ENCODE assay signal across 1 cellular context in the genomic region with DNA sequence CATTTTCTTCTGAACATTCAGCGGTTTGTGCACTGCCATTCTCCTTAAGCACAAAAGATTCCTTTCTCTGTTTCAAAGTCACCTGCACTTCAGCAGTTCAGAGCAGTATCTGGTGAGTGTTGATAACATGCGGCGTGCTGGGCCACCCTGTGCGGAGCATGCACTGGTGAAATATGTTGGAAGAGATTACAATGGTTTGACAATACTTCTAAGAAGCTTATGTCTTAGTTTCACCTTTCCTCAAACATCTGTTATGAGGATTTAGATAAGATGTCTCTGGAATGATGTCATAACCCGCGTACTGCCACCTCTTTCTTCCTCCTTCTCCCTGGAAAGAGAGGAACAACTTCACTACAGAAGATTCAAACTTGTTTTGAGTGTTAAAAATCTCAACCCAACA.
TF ChIP-seq lines count a peak whose summit lies in the region.

No MANE protein-coding gene starts in this region.

TF ChIP-seq in K562, 482 proteins besides CTCF, POLR2A, EP300 and RAD21 (continued from another document):
- TF ChIP-seq FOXJ3 (CRISPR knock-in tag; IDR thresholded peaks at IDR 0.05), result no peak
- no peak for TF ChIP-seq GTF2F1 (IDR thresholded peaks at IDR 0.05; ENCODE audit: low read depth, low read length)
- TF ChIP-seq, protein P1, sequence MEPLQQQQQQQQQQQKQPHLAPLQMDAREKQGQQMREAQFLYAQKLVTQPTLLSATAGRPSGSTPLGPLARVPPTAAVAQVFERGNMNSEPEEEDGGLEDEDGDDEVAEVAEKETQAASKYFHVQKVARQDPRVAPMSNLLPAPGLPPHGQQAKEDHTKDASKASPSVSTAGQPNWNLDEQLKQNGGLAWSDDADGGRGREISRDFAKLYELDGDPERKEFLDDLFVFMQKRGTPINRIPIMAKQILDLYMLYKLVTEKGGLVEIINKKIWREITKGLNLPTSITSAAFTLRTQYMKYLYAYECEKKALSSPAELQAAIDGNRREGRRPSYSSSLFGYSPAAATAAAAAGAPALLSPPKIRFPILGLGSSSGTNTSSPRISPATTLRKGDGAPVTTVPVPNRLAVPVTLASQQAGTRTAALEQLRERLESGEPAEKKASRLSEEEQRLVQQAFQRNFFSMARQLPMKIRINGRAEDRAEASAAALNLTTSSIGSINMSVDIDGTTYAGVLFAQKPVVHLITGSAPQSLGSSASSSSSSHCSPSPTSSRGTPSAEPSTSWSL (CRISPR knock-in tag; IDR thresholded peaks at IDR 0.05; ENCODE audit: borderline replicate concordance), result no peak
- TF ChIP-seq HDAC1 (IDR thresholded peaks at IDR 0.05), result no peak
- TF ChIP-seq TCF3 (CRISPR knock-in tag; IDR thresholded peaks at IDR 0.05), result peak; percentile 80
- TF ChIP-seq STAT5A (IDR thresholded peaks at IDR 0.05; ENCODE audit: borderline replicate concordance, low read length), result peak; percentile 75
- TF ChIP-seq BHLHE40 (IDR thresholded peaks at IDR 0.05; ENCODE audit: low read length), result peak; percentile 75
- peak; percentile 59 for TF ChIP-seq DPF2 (IDR thresholded peaks at IDR 0.05)
- TF ChIP-seq TEAD4 (IDR thresholded peaks at IDR 0.05; ENCODE audit: low read length), result peak; percentile 93
- no peak for TF ChIP-seq TEAD4 (CRISPR knock-in tag; IDR thresholded peaks at IDR 0.05; ENCODE audit: borderline replicate concordance)
- TF ChIP-seq PML (IDR thresholded peaks at IDR 0.05; ENCODE audit: low read length), result peak; percentile 81; the same call in 1 of the 2 replicates
- TF ChIP-seq ZNF274 (IDR thresholded peaks at IDR 0.05; ENCODE audit: borderline replicate concordance, low read depth, low read length), result no peak
- TF ChIP-seq LARP7 (IDR thresholded peaks at IDR 0.05), result no peak
- no peak for TF ChIP-seq POLR3G (IDR thresholded peaks at IDR 0.05; ENCODE audit: extremely low read depth, insufficient read length, insufficient replicate concordance)
- TF ChIP-seq RBBP5 (IDR thresholded peaks at IDR 0.05; ENCODE audit: borderline replicate concordance, insufficient read depth, low read length, poor library complexity, severe bottlenecking), result no peak
- TF ChIP-seq, protein P2, sequence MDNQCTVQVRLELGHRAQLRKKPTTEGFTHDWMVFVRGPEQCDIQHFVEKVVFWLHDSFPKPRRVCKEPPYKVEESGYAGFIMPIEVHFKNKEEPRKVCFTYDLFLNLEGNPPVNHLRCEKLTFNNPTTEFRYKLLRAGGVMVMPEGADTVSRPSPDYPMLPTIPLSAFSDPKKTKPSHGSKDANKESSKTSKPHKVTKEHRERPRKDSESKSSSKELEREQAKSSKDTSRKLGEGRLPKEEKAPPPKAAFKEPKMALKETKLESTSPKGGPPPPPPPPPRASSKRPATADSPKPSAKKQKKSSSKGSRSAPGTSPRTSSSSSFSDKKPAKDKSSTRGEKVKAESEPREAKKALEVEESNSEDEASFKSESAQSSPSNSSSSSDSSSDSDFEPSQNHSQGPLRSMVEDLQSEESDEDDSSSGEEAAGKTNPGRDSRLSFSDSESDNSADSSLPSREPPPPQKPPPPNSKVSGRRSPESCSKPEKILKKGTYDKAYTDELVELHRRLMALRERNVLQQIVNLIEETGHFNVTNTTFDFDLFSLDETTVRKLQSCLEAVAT (IDR thresholded peaks at IDR 0.05), result no peak
- TF ChIP-seq ZNF324 (CRISPR knock-in tag; IDR thresholded peaks at IDR 0.05), result no peak
- TF ChIP-seq CXXC5 (CRISPR knock-in tag; IDR thresholded peaks at IDR 0.05), result peak; percentile 93
- TF ChIP-seq CBFA2T2 (conservative IDR thresholded peaks at IDR 0.05), result peak; percentile 89
- TF ChIP-seq NBN (IDR thresholded peaks at IDR 0.05; ENCODE audit: low read depth), result no peak
